ENCODE assay signal across 1 cellular context in genomic region chr4:83631066-83631465, GRCh38.
TF ChIP-seq lines count a peak whose summit lies in the region.

No MANE protein-coding gene starts in this region.

TF ChIP-seq in K562, 482 proteins besides CTCF, POLR2A, EP300 and RAD21:
- TF ChIP-seq ARID4B (CRISPR knock-in tag; IDR thresholded peaks at IDR 0.05), result no peak
- TF ChIP-seq ZBTB33 (CRISPR knock-in tag; IDR thresholded peaks at IDR 0.05), result no peak
- TF ChIP-seq ZNF561 (CRISPR knock-in tag; conservative IDR thresholded peaks at IDR 0.05), result no peak
- TF ChIP-seq IRF2 (CRISPR knock-in tag; IDR thresholded peaks at IDR 0.05), result no peak
- TF ChIP-seq POLR2H (tag; IDR thresholded peaks at IDR 0.05; ENCODE audit: low read depth), result no peak
- TF ChIP-seq MAFG (tag; conservative IDR thresholded peaks at IDR 0.05), result no peak
- TF ChIP-seq JUN (IDR thresholded peaks at IDR 0.05; ENCODE audit: borderline replicate concordance, low read depth, low read length), result no peak
- TF ChIP-seq JUN (CRISPR knock-in tag; IDR thresholded peaks at IDR 0.05; ENCODE audit: borderline replicate concordance), result no peak
- no peak for TF ChIP-seq POLR2G (IDR thresholded peaks at IDR 0.05; ENCODE audit: low read depth, low read length)
- no peak for TF ChIP-seq RBM14 (IDR thresholded peaks at IDR 0.05; ENCODE audit: borderline replicate concordance, insufficient read depth, low read depth, low read length)
